In genomic region chr15:77440378-77440999, GRCh38 we compare ENCODE assay signal across 12 cellular contexts. TPM values are rescaled to one million over a fixed set of nuclear protein-coding genes. Genes with fewer than 3 reads are reported as not detected.
DNase-seq lines count a peak whose midpoint lies in the region; ATAC-seq and TF ChIP-seq lines count a peak whose summit lies in the region.
"Had no signal": no experiment of that assay in that cellular context is flagged by ENCODE, and none has a peak within 500 bp of the region (broad histone marks: within the 10 kb centered on the region; RNA-seq: fewer than 3 reads in every experiment).

No MANE protein-coding gene starts in this region.

- H3K4me3 Mint-ChIP-seq in WTC11: no peak overlapping the region
- H3K4me3 Mint-ChIP-seq: T-cell had no signal

- H3K27ac ChIP-seq in testis: no peak overlapping the region
- H3K27ac ChIP-seq: upper lobe of left lung had no signal

- peaks cover 15% of the 10 kb centered on the region for H3K4me1 ChIP-seq in testis

- no peaks in the 10 kb centered on the region for H3K27me3 Mint-ChIP-seq in WTC11 (ENCODE audit: low read depth)
- H3K27me3 Mint-ChIP-seq: T-cell had no signal

- intact Hi-C loops in testis (cut with DNase I; ENCODE audit: low total_unique reads): no loop called here

- TF ChIP-seq CTCF in fibroblast of pulmonary artery (IDR thresholded peaks at IDR 0.05; ENCODE audit: low read length, missing control alignments) (no peak), testis (IDR thresholded peaks at IDR 0.05) (no peak), WTC11 (IDR thresholded peaks at IDR 0.05) (no peak)

- 87 to 89% methylated on average over 3 of the region's 3 CpGs for WGBS in testis, 2 donors

- no peak for TF ChIP-seq POLR2A in testis (IDR thresholded peaks at IDR 0.05)

- ATAC-seq in GM18498 (IDR thresholded peaks at IDR 0.05; ENCODE audit: unreplicated experiment) (peak; percentile 90), GM21723 (IDR thresholded peaks at IDR 0.05; ENCODE audit: unreplicated experiment) (peak; percentile 91), HG03565 (IDR thresholded peaks at IDR 0.05; ENCODE audit: unreplicated experiment) (peak; percentile 75), HG03469 (IDR thresholded peaks at IDR 0.05; ENCODE audit: unreplicated experiment) (no peak), WTC11 (no peak)
- ATAC-seq: T-cell had no signal

- H3K4me1 Mint-ChIP-seq in WTC11: peaks cover 15% of the 10 kb centered on the region

- no peaks in the 10 kb centered on the region for H3K9me3 ChIP-seq in testis
- H3K9me3 ChIP-seq: upper lobe of left lung had no signal

- H3K36me3 ChIP-seq in testis (ENCODE audit: low read depth, missing control alignments): no peaks in the 10 kb centered on the region
- H3K36me3 ChIP-seq: upper lobe of left lung had no signal

- no peaks in the 10 kb centered on the region for H3K27me3 ChIP-seq in testis
- H3K27me3 ChIP-seq: upper lobe of left lung had no signal

- DNase-seq in fibroblast of pulmonary artery (ENCODE audit: low read depth) (peak; percentile 68), cortex of kidney (lab: John Stamatoyannopoulos, UW) (no peak), testis (no peak), WTC11 (ENCODE audit: low spot score) (no peak)
- DNase-seq: anterior cingulate cortex, DND-41, T-cell, upper lobe of left lung had no signal

- H3K27ac Mint-ChIP-seq in WTC11: no peak overlapping the region
- H3K27ac Mint-ChIP-seq: T-cell had no signal

- no peaks in the 10 kb centered on the region for H3K9me3 Mint-ChIP-seq in WTC11
- H3K9me3 Mint-ChIP-seq: T-cell had no signal

- CTCF ChIA-PET in WTC11 (lab: Charles Lee): interaction anchor here (1.3 kb wide), 2 partner anchors 11 to 103 kb away, joined by 4 to 7 read pairs; no protein-coding TSS in a partner anchor

- H3K4me3 ChIP-seq in fibroblast of pulmonary artery (replicated peaks; ENCODE audit: low read depth, low read length) (no peak overlapping the region), testis (no peak overlapping the region)
- H3K4me3 ChIP-seq: upper lobe of left lung had no signal

- H3K36me3 Mint-ChIP-seq in WTC11: no peaks in the 10 kb centered on the region

- POLR2A ChIA-PET in WTC11 (lab: Charles Lee): no interaction called here

TF ChIP-seq in WTC11, 78 proteins besides CTCF, POLR2A, EP300 and RAD21:
- no peak for TF ChIP-seq ZSCAN18 (CRISPR knock-in tag; IDR thresholded peaks at IDR 0.05)
- TF ChIP-seq RELA (CRISPR knock-in tag; IDR thresholded peaks at IDR 0.05; ENCODE audit: borderline replicate concordance): no peak
- no peak for TF ChIP-seq JUN (CRISPR knock-in tag; IDR thresholded peaks at IDR 0.05)
- TF ChIP-seq ZNF423 (CRISPR knock-in tag; IDR thresholded peaks at IDR 0.05): no peak
- no peak for TF ChIP-seq NR2C2 (CRISPR knock-in tag; IDR thresholded peaks at IDR 0.05)
- TF ChIP-seq FOXP1 (CRISPR knock-in tag; IDR thresholded peaks at IDR 0.05; ENCODE audit: borderline replicate concordance): no peak
- TF ChIP-seq, protein P1, sequence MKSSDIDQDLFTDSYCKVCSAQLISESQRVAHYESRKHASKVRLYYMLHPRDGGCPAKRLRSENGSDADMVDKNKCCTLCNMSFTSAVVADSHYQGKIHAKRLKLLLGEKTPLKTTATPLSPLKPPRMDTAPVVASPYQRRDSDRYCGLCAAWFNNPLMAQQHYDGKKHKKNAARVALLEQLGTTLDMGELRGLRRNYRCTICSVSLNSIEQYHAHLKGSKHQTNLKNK (CRISPR knock-in tag; IDR thresholded peaks at IDR 0.05): no peak
- no peak for TF ChIP-seq MXD4 (CRISPR knock-in tag; IDR thresholded peaks at IDR 0.05; ENCODE audit: borderline replicate concordance)
- TF ChIP-seq ZNF416 (CRISPR knock-in tag; IDR thresholded peaks at IDR 0.05): no peak
- TF ChIP-seq, protein P2, sequence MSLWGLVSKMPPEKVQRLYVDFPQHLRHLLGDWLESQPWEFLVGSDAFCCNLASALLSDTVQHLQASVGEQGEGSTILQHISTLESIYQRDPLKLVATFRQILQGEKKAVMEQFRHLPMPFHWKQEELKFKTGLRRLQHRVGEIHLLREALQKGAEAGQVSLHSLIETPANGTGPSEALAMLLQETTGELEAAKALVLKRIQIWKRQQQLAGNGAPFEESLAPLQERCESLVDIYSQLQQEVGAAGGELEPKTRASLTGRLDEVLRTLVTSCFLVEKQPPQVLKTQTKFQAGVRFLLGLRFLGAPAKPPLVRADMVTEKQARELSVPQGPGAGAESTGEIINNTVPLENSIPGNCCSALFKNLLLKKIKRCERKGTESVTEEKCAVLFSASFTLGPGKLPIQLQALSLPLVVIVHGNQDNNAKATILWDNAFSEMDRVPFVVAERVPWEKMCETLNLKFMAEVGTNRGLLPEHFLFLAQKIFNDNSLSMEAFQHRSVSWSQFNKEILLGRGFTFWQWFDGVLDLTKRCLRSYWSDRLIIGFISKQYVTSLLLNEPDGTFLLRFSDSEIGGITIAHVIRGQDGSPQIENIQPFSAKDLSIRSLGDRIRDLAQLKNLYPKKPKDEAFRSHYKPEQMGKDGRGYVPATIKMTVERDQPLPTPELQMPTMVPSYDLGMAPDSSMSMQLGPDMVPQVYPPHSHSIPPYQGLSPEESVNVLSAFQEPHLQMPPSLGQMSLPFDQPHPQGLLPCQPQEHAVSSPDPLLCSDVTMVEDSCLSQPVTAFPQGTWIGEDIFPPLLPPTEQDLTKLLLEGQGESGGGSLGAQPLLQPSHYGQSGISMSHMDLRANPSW (CRISPR knock-in tag; conservative IDR thresholded peaks at IDR 0.05; ENCODE audit: low read depth): no peak
- TF ChIP-seq ZNF396 (CRISPR knock-in tag; IDR thresholded peaks at IDR 0.05; ENCODE audit: borderline replicate concordance): no peak
- TF ChIP-seq CREB1 (CRISPR knock-in tag; IDR thresholded peaks at IDR 0.05): no peak
- no peak for TF ChIP-seq PRRX2 (CRISPR knock-in tag; IDR thresholded peaks at IDR 0.05)
- no peak for TF ChIP-seq SMAD4 (CRISPR knock-in tag; IDR thresholded peaks at IDR 0.05)

RNA-seq across cellular contexts. Expression of gene HMG20A, which starts 19.8 kb away (rescaled TPM):
- total RNA-seq in testis (10 to 100 TPM; 76.9 to 87.7 TPM), WTC11 (2021) (62.2 to 69.4 TPM (median 65.1 TPM) in 3 replicates)
- 44.2 TPM for polyA plus RNA-seq in testis (ENCODE audit: insufficient read depth, low read depth, low replicate concordance)

RNA-seq across cellular contexts. Expression of gene PEAK1, which starts 20.6 kb away (rescaled TPM):
- total RNA-seq in testis: 100 to 1,000 TPM; 107 to 130 TPM
- polyA plus RNA-seq in testis (ENCODE audit: insufficient read depth, low read depth, low replicate concordance): 33.2 TPM
- total RNA-seq in WTC11 (2021): 49.0 to 51.1 TPM (median 49.7 TPM) in 3 replicates

Comparison
In these comparisons a context has a peak if more than half of its experiments do, and no peak if none do; other contexts are left out.
1. ATAC-seq: peak in GM18498 (single experiment), GM21723 (single experiment) and HG03565 (single experiment); none in HG03469 (single experiment) and WTC11 (single experiment).